ENCODE assay signal across 1 cellular context in the genomic region with DNA sequence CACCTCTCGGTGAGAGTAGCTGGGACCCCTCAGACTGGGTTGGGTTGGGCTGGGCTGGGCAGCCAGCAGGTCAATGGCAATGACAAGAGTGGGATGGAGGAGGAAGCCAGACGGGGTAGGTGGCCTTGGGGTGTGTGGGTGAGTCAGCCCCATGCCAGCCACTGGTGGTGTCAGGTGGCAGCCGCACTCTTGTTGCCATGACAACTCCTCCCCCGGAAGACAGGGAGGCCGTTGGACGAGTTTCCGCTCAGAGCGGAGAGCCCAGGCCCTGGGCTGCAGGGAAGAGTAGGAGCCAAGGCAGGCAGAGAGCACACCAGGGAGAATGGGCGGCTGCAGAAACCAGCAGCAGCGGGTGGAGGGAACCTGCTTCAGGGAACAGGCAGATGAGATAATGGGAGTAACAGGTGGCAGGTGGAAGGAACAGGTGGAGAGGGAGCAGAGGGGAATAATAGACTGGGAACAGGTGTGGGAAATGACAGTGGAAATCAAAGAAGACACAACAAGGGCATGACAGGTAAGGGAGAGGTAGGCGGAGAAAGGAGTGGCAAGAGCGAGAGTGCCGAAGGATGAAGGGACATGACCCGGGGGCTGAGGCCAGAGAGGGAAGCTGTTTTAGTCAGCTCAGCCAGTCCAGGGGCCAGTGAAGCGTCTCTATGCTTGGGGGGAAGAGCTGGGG.
A peak's percentile ranks its signal among the peaks of the same experiment; 100 is the strongest.
TF ChIP-seq lines count a peak whose summit lies in the region.

No MANE protein-coding gene starts in this region.

TF ChIP-seq in HepG2, 621 proteins besides CTCF, POLR2A, EP300 and RAD21 (continued from another document and continues in another):
- TF ChIP-seq, protein P1, sequence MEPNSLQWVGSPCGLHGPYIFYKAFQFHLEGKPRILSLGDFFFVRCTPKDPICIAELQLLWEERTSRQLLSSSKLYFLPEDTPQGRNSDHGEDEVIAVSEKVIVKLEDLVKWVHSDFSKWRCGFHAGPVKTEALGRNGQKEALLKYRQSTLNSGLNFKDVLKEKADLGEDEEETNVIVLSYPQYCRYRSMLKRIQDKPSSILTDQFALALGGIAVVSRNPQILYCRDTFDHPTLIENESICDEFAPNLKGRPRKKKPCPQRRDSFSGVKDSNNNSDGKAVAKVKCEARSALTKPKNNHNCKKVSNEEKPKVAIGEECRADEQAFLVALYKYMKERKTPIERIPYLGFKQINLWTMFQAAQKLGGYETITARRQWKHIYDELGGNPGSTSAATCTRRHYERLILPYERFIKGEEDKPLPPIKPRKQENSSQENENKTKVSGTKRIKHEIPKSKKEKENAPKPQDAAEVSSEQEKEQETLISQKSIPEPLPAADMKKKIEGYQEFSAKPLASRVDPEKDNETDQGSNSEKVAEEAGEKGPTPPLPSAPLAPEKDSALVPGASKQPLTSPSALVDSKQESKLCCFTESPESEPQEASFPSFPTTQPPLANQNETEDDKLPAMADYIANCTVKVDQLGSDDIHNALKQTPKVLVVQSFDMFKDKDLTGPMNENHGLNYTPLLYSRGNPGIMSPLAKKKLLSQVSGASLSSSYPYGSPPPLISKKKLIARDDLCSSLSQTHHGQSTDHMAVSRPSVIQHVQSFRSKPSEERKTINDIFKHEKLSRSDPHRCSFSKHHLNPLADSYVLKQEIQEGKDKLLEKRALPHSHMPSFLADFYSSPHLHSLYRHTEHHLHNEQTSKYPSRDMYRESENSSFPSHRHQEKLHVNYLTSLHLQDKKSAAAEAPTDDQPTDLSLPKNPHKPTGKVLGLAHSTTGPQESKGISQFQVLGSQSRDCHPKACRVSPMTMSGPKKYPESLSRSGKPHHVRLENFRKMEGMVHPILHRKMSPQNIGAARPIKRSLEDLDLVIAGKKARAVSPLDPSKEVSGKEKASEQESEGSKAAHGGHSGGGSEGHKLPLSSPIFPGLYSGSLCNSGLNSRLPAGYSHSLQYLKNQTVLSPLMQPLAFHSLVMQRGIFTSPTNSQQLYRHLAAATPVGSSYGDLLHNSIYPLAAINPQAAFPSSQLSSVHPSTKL (CRISPR knock-in tag; IDR thresholded peaks at IDR 0.05), result peak; percentile 39; the same call in 1 of the 2 replicates
- TF ChIP-seq MBNL3 (CRISPR knock-in tag; conservative IDR thresholded peaks at IDR 0.05) (no peak), RBM22 (optimal IDR thresholded peaks at IDR 0.05; ENCODE audit: low read length) (no peak), ZNF20 (CRISPR knock-in tag; IDR thresholded peaks at IDR 0.05) (no peak), ZNF543 (CRISPR knock-in tag; IDR thresholded peaks at IDR 0.05) (no peak), ZIK1 (CRISPR knock-in tag; IDR thresholded peaks at IDR 0.05; ENCODE audit: borderline replicate concordance, low read depth) (no peak), FOXC1 (CRISPR knock-in tag; IDR thresholded peaks at IDR 0.05; ENCODE audit: borderline replicate concordance) (no peak), HOXA5 (CRISPR knock-in tag; IDR thresholded peaks at IDR 0.05) (no peak), ERF (CRISPR knock-in tag; IDR thresholded peaks at IDR 0.05) (no peak), KLF15 (CRISPR knock-in tag; IDR thresholded peaks at IDR 0.05; ENCODE audit: borderline replicate concordance) (no peak), HNRNPH1 (optimal IDR thresholded peaks at IDR 0.05; ENCODE audit: low read depth, low read length) (no peak), ZBTB21 (CRISPR knock-in tag; IDR thresholded peaks at IDR 0.05) (no peak), RBM39 (IDR thresholded peaks at IDR 0.05; ENCODE audit: low read depth, low read length, poor library complexity, severe bottlenecking) (no peak), MIER3 (CRISPR knock-in tag; IDR thresholded peaks at IDR 0.05; ENCODE audit: borderline replicate concordance) (no peak; the same call in 1 of the 2 replicates), ZNF780A (CRISPR knock-in tag; IDR thresholded peaks at IDR 0.05) (no peak), TEF (CRISPR knock-in tag; IDR thresholded peaks at IDR 0.05) (no peak), ZNF792 (CRISPR knock-in tag; IDR thresholded peaks at IDR 0.05) (no peak), NONO (IDR thresholded peaks at IDR 0.05) (no peak), NONO (CRISPR knock-in tag; conservative IDR thresholded peaks at IDR 0.05) (no peak), MTA1 (CRISPR knock-in tag; IDR thresholded peaks at IDR 0.05; ENCODE audit: borderline replicate concordance) (no peak), ZNF143 (CRISPR knock-in tag; IDR thresholded peaks at IDR 0.05) (no peak), ZNF75D (CRISPR knock-in tag; IDR thresholded peaks at IDR 0.05; ENCODE audit: borderline replicate concordance) (no peak), RXRA (CRISPR knock-in tag; IDR thresholded peaks at IDR 0.05) (no peak), RXRB (CRISPR knock-in tag; IDR thresholded peaks at IDR 0.05; ENCODE audit: borderline replicate concordance) (peak; percentile 14; the same call in 1 of the 2 replicates), PAWR (CRISPR knock-in tag; IDR thresholded peaks at IDR 0.05; ENCODE audit: borderline replicate concordance) (no peak), ZFP37 (CRISPR knock-in tag; IDR thresholded peaks at IDR 0.05; ENCODE audit: borderline replicate concordance) (no peak), ELK4 (CRISPR knock-in tag; IDR thresholded peaks at IDR 0.05; ENCODE audit: borderline replicate concordance) (no peak), ZNF367 (CRISPR knock-in tag; IDR thresholded peaks at IDR 0.05; ENCODE audit: borderline replicate concordance) (no peak), KMT2A (CRISPR knock-in tag; IDR thresholded peaks at IDR 0.05) (no peak), GTF2F1 (IDR thresholded peaks at IDR 0.05; ENCODE audit: low read length) (no peak), KMT2B (CRISPR knock-in tag; IDR thresholded peaks at IDR 0.05) (no peak), ZBTB7B (CRISPR knock-in tag; IDR thresholded peaks at IDR 0.05) (no peak), SOX5 (CRISPR knock-in tag; IDR thresholded peaks at IDR 0.05; ENCODE audit: borderline replicate concordance) (peak; percentile 22; the same call in 1 of the 2 replicates), NRL (CRISPR knock-in tag; IDR thresholded peaks at IDR 0.05; ENCODE audit: borderline replicate concordance) (0 out of 2 replicates have a peak, but pooled peaks have one; percentile 41), ZEB1 (IDR thresholded peaks at IDR 0.05; ENCODE audit: insufficient replicate concordance, low read depth) (no peak), PHB2 (IDR thresholded peaks at IDR 0.05; ENCODE audit: partially characterized antibody) (no peak), ARNTL (CRISPR knock-in tag; IDR thresholded peaks at IDR 0.05) (no peak), HNF1B (CRISPR knock-in tag; IDR thresholded peaks at IDR 0.05) (no peak)
- TF ChIP-seq, protein P2, sequence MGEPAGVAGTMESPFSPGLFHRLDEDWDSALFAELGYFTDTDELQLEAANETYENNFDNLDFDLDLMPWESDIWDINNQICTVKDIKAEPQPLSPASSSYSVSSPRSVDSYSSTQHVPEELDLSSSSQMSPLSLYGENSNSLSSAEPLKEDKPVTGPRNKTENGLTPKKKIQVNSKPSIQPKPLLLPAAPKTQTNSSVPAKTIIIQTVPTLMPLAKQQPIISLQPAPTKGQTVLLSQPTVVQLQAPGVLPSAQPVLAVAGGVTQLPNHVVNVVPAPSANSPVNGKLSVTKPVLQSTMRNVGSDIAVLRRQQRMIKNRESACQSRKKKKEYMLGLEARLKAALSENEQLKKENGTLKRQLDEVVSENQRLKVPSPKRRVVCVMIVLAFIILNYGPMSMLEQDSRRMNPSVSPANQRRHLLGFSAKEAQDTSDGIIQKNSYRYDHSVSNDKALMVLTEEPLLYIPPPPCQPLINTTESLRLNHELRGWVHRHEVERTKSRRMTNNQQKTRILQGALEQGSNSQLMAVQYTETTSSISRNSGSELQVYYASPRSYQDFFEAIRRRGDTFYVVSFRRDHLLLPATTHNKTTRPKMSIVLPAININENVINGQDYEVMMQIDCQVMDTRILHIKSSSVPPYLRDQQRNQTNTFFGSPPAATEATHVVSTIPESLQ (CRISPR knock-in tag; conservative IDR thresholded peaks at IDR 0.05), result no peak
- TF ChIP-seq, protein P3, sequence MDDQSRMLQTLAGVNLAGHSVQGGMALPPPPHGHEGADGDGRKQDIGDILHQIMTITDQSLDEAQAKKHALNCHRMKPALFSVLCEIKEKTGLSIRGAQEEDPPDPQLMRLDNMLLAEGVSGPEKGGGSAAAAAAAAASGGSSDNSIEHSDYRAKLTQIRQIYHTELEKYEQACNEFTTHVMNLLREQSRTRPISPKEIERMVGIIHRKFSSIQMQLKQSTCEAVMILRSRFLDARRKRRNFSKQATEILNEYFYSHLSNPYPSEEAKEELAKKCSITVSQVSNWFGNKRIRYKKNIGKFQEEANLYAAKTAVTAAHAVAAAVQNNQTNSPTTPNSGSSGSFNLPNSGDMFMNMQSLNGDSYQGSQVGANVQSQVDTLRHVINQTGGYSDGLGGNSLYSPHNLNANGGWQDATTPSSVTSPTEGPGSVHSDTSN (CRISPR knock-in tag; IDR thresholded peaks at IDR 0.05; ENCODE audit: borderline replicate concordance), result no peak
- TF ChIP-seq, protein P4, sequence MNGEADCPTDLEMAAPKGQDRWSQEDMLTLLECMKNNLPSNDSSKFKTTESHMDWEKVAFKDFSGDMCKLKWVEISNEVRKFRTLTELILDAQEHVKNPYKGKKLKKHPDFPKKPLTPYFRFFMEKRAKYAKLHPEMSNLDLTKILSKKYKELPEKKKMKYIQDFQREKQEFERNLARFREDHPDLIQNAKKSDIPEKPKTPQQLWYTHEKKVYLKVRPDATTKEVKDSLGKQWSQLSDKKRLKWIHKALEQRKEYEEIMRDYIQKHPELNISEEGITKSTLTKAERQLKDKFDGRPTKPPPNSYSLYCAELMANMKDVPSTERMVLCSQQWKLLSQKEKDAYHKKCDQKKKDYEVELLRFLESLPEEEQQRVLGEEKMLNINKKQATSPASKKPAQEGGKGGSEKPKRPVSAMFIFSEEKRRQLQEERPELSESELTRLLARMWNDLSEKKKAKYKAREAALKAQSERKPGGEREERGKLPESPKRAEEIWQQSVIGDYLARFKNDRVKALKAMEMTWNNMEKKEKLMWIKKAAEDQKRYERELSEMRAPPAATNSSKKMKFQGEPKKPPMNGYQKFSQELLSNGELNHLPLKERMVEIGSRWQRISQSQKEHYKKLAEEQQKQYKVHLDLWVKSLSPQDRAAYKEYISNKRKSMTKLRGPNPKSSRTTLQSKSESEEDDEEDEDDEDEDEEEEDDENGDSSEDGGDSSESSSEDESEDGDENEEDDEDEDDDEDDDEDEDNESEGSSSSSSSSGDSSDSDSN (CRISPR knock-in tag; IDR thresholded peaks at IDR 0.05), result 0 out of 2 replicates have a peak, but pooled peaks have one; percentile 25
